1 cellular context compared by ENCODE assay signal in genomic region chr10:5557799-5558771, GRCh38.
TF ChIP-seq lines count a peak whose summit lies in the region.

No MANE protein-coding gene starts in this region.

TF ChIP-seq in GM23338, 12 proteins besides CTCF, POLR2A, EP300 and RAD21 (continued from another document):
- TF ChIP-seq ETS1 (IDR thresholded peaks at IDR 0.05) (no peak), EZH2phosphoT487 (IDR thresholded peaks at IDR 0.05; ENCODE audit: unreplicated experiment) (no peak), NANOG (IDR thresholded peaks at IDR 0.05; ENCODE audit: borderline replicate concordance) (no peak), ZNF114 (CRISPR knock-in tag; IDR thresholded peaks at IDR 0.05) (no peak)
